Comparison of ENCODE assay signal across 8 cellular contexts in the genomic region with DNA sequence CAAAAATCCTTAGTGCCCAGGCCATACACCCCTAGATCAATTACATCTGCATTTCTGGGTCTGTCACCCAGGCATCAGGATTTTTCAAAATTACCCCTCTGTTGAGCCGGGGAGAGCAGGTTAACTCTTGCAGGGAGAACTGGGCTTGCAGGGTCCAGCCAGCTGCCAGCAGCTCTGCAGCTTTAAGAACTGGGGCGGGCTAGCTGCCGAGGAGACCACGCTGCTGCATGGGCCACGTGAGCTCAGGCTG. TPM values are rescaled to one million over a fixed set of nuclear protein-coding genes. Genes with fewer than 3 reads are reported as not detected.
DNase-seq lines count a peak whose midpoint lies in the region; ATAC-seq and TF ChIP-seq lines count a peak whose summit lies in the region.

A gene with protein sequence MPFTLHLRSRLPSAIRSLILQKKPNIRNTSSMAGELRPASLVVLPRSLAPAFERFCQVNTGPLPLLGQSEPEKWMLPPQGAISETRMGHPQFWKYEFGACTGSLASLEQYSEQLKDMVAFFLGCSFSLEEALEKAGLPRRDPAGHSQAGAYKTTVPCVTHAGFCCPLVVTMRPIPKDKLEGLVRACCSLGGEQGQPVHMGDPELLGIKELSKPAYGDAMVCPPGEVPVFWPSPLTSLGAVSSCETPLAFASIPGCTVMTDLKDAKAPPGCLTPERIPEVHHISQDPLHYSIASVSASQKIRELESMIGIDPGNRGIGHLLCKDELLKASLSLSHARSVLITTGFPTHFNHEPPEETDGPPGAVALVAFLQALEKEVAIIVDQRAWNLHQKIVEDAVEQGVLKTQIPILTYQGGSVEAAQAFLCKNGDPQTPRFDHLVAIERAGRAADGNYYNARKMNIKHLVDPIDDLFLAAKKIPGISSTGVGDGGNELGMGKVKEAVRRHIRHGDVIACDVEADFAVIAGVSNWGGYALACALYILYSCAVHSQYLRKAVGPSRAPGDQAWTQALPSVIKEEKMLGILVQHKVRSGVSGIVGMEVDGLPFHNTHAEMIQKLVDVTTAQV (plus strand): TSS at position 245 of the 250 bp plus-strand sequence. CDS start 46,222 bp downstream, outside the sequence.

- no peak for TF ChIP-seq POLR2A in gastrocnemius medialis (IDR thresholded peaks at IDR 0.05)

- H3K79me2 ChIP-seq in hepatocyte, result peaks cover 33% of the 10 kb centered on the region

- H3K27ac ChIP-seq in ascending aorta (peak within 1 kb of the TSS; percentile 79 to 84), hepatocyte (peak within 1 kb of the TSS; percentile 93), gastrocnemius medialis (peak within 1 kb of the TSS; percentile 97 to 100 (median 100))

- H3K9me3 ChIP-seq in ascending aorta (no peaks in the 10 kb centered on the region), hepatocyte (ENCODE audit: low read depth) (no peaks in the 10 kb centered on the region), gastrocnemius medialis (no peaks in the 10 kb centered on the region)

- peak within 1 kb of the TSS; percentile 84 for H3K4me2 ChIP-seq in hepatocyte

- WGBS in hepatocyte (ENCODE audit: low lambda C conversion rate, missing lambda C conversion rate), result 8% methylated on average over 5 of the region's 5 CpGs

- H2AFZ ChIP-seq in hepatocyte, result peak within 1 kb of the TSS; percentile 58

- ATAC-seq in HG02571 (IDR thresholded peaks at IDR 0.05; ENCODE audit: unreplicated experiment) (peak; percentile 70), gastrocnemius medialis (no peak)

- no peak for TF ChIP-seq CTCF in ascending aorta (IDR thresholded peaks at IDR 0.05)
- TF ChIP-seq CTCF in hepatocyte (IDR thresholded peaks at IDR 0.05; ENCODE audit: poor library complexity), result no peak
- TF ChIP-seq CTCF in gastrocnemius medialis (IDR thresholded peaks at IDR 0.05 in 4 of 5, conservative IDR thresholded peaks at IDR 0.05 in 1 of 5), result no peak

- peak; percentile 71 to 80 for DNase-seq in SHP77 (lab: John Stamatoyannopoulos, UW)
- no peak for DNase-seq in SHP77 treated with DMSO at 0.1 percent for 48 hours (lab: John Stamatoyannopoulos, UW)
- peak; percentile 32 for DNase-seq in NCI-H2196 (lab: John Stamatoyannopoulos, UW; ENCODE audit: unreplicated experiment)
- DNase-seq in ascending aorta (ENCODE audit: low spot score in 2 of 2), result peak; percentile 35 to 76
- peak; percentile 86 for DNase-seq in hepatocyte (ENCODE audit: low spot score)
- peak; percentile 81 to 88 for DNase-seq in gastrocnemius medialis
- DNase-seq in COLO829 (ENCODE audit: low spot score), result no peak

- H3K4me3 ChIP-seq in ascending aorta, result peak within 1 kb of the TSS; percentile 73 to 81
- peak within 1 kb of the TSS; percentile 35 for H3K4me3 ChIP-seq in hepatocyte
- H3K4me3 ChIP-seq in gastrocnemius medialis, result peak within 1 kb of the TSS; percentile 72 to 92 (median 82)

- H3K27me3 ChIP-seq in ascending aorta (no peaks in the 10 kb centered on the region), hepatocyte (no peaks in the 10 kb centered on the region), gastrocnemius medialis (no peaks in the 10 kb centered on the region)

- no peaks in the 10 kb centered on the region for H3K9me2 ChIP-seq in hepatocyte (replicated peaks; ENCODE audit: insufficient read depth)

- intact Hi-C loops in ascending aorta (cut with DNase I), result loop anchor here (2.0 kb wide), 1 partner anchor 53 kb away; a partner anchor contains a TSS
- intact Hi-C loops in gastrocnemius medialis (cut with DNase I; ENCODE audit: low total_unique reads), result loop anchor here (2.0 kb wide), 2 partner anchors 19 to 53 kb away; a partner anchor contains a TSS

- H3K36me3 ChIP-seq in ascending aorta (no peaks in the 10 kb centered on the region), hepatocyte (replicated peaks; ENCODE audit: insufficient read depth, low read depth) (no peaks in the 10 kb centered on the region), gastrocnemius medialis (no peaks in the 10 kb centered on the region)

- in situ Hi-C loops in gastrocnemius medialis (cut with MboI; ENCODE audit: low sequenced_read_pairs in 4 of 4), result no loop called here

- H3K4me1 ChIP-seq in ascending aorta (peaks cover 13 to 32% of the 10 kb centered on the region in 2 donors), hepatocyte (ENCODE audit: insufficient read depth) (peaks cover 49% of the 10 kb centered on the region), gastrocnemius medialis (peaks cover 42 to 46% of the 10 kb centered on the region in 2 donors)

- H4K20me1 ChIP-seq in hepatocyte (ENCODE audit: insufficient read depth, poor library complexity, severe bottlenecking), result no peaks in the 10 kb centered on the region

RNA-seq across cellular contexts. Expression of the gene that starts here (rescaled TPM):
- total RNA-seq in ascending aorta (59.2 TPM), hepatocyte (41.0 and 51.3 TPM in 2 replicates), gastrocnemius medialis (10 to 100 TPM; 29.3 to 93.7 (median 67.8) TPM)
- 34.3 and 44.8 TPM in 2 replicates for polyA plus RNA-seq in hepatocyte

Comparison
In these comparisons a context has a peak if more than half of its experiments do, and no peak if none do; other contexts are left out.
1. DNase-seq: peak in SHP77 (2 of 2), NCI-H2196 (single experiment), ascending aorta (2 of 2), hepatocyte (single experiment) and gastrocnemius medialis (2 of 2); none in SHP77 treated with DMSO at 0.1 percent for 48 hours (single experiment) and COLO829 (single experiment).
2. Peak in every context shown above with its lines, with median percentiles within 50 percentile points of each other: H3K27ac ChIP-seq and H3K4me3 ChIP-seq.